Comparison of ENCODE assay signal across 22 cellular contexts in the genomic region with DNA sequence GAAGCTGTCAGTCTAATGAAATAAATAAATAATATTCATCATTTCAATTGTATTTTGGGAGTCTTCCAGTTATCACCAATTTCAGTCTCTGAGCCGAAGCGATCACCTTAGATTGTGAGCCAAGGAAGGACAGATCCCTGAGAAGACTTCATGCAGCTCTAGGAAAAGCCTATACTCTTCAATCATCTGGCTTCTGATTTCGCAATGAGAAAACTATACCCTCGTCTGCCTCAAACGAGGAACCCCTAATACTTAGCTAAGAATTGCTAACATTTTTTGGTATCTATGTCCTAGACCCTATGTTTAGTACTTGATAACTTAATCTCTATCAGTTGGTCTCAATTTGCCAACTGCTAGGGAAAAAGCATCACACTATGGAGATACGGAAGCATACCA. TPM values are rescaled to one million over a fixed set of nuclear protein-coding genes. Genes with fewer than 3 reads are reported as not detected.
DNase-seq lines count a peak whose midpoint lies in the region; ATAC-seq and TF ChIP-seq lines count a peak whose summit lies in the region.
"Had no signal": no experiment of that assay in that cellular context is flagged by ENCODE, and none has a peak within 500 bp of the region (broad histone marks: within the 10 kb centered on the region; RNA-seq: fewer than 3 reads in every experiment).

No MANE protein-coding gene starts in this region.

- no peak overlapping the region for H3K27ac Mint-ChIP-seq in H9
- H3K27ac Mint-ChIP-seq: HFFc6, IgD-negative memory B cell had no signal

- TF ChIP-seq POLR2A in NB4 (IDR thresholded peaks at IDR 0.05; ENCODE audit: extremely low read depth, insufficient read length) (no peak), esophagus muscularis mucosa (IDR thresholded peaks at IDR 0.05; ENCODE audit: low read depth) (no peak)

- H2BK12ac ChIP-seq in H9 (ENCODE audit: insufficient read length, low read depth, low read length), result no peak overlapping the region

- H3K4me1 ChIP-seq in left ventricle myocardium inferior, result peaks cover 27% of the 10 kb centered on the region
- H3K4me1 ChIP-seq in heart right ventricle, result peaks cover 0 to 22% (median 14%) of the 10 kb centered on the region in 9 donors
- H3K4me1 ChIP-seq in esophagus muscularis mucosa, result peaks cover 14 to 25% (median 22%) of the 10 kb centered on the region in 4 donors
- H3K4me1 ChIP-seq in H9 (ENCODE audit: insufficient read depth, low read length), result no peaks in the 10 kb centered on the region
- H3K4me1 ChIP-seq: HAP-1 had no signal

- DNase-seq in left ventricle myocardium inferior (no peak), heart right ventricle (no peak), NB4 (ENCODE audit: low read depth) (peak; percentile 28), esophagus muscularis mucosa (ENCODE audit: extremely low spot score) (no peak), H9 (no peak), brain microvascular endothelial cell (no peak)
- DNase-seq: CD4-positive, CD25-positive, alpha-beta regulatory T cell; HFFc6; NCI-H1417; NCI-H1694; NCI-H2029 treated with DMSO at 0.1 percent for 48 hours; NCI-H446 treated with DMSO at 0.1 percent for 48 hours; NCI-H526; PC-9; SJCRH30 had no signal

- no peak overlapping the region for H3T11ph ChIP-seq in H9 (ENCODE audit: low read length)

- H3K36me3 ChIP-seq in left ventricle myocardium inferior, result peaks cover 24% of the 10 kb centered on the region
- peaks cover 0 to 44% (median 0%) of the 10 kb centered on the region in 9 donors for H3K36me3 ChIP-seq in heart right ventricle
- peaks cover 7 to 35% (median 20%) of the 10 kb centered on the region in 4 donors for H3K36me3 ChIP-seq in esophagus muscularis mucosa
- peaks cover 7% of the 10 kb centered on the region for H3K36me3 ChIP-seq in brain microvascular endothelial cell (replicated peaks)

- H3K9me3 Mint-ChIP-seq in H9, result no peaks in the 10 kb centered on the region
- H3K9me3 Mint-ChIP-seq: HFFc6, IgD-negative memory B cell had no signal

- no peak overlapping the region for H4K91ac ChIP-seq in H9 (ENCODE audit: insufficient read length, low read depth, low read length)

- no peak for TF ChIP-seq EP300 in esophagus muscularis mucosa (IDR thresholded peaks at IDR 0.05)

- H4K8ac ChIP-seq in H9 (replicated peaks; ENCODE audit: insufficient read length, low read depth, low read length), result no peak overlapping the region

- H3K27ac ChIP-seq in left ventricle myocardium inferior (replicated peaks) (peak overlapping the region; percentile 59), heart right ventricle (peak overlapping the region in 2 of 10 donors; percentile 32 to 40), esophagus muscularis mucosa (replicated peaks in 1 of 4) (peak overlapping the region in 3 of 4 donors; percentile 2 to 52 (median 47)), H9 (ENCODE audit: insufficient read length, low read depth, low read length) (no peak overlapping the region), brain microvascular endothelial cell (no peak overlapping the region)
- H3K27ac ChIP-seq: BLaER1, GM23248, PC-9, SJCRH30 had no signal

- no peaks in the 10 kb centered on the region for H4K20me1 ChIP-seq in H9 (ENCODE audit: control insufficient read depth, insufficient read depth, insufficient read length)
- H4K20me1 ChIP-seq: BLaER1 had no signal

- in situ Hi-C loops in brain microvascular endothelial cell (cut with HindIII; ENCODE audit: low pct_ligation_motif_present, low sequenced_read_pairs), result no loop called here

- H3K79me1 ChIP-seq in H9 (ENCODE audit: insufficient read depth, low read depth, low read length, poor library complexity, severe bottlenecking), result no peaks in the 10 kb centered on the region

- H3K27me3 Mint-ChIP-seq in H9 (ENCODE audit: low read depth), result no peaks in the 10 kb centered on the region
- H3K27me3 Mint-ChIP-seq: CD4-positive, CD25-positive, alpha-beta regulatory T cell; IgD-negative memory B cell had no signal

- no peaks in the 10 kb centered on the region for H3K23me2 ChIP-seq in H9 (ENCODE audit: insufficient read length, low read depth, low read length, poor library complexity, severe bottlenecking)

- H2AFZ ChIP-seq in H9 (ENCODE audit: low read length), result no peak overlapping the region
- H2AFZ ChIP-seq: GM23248, PC-9 had no signal

- H2BK120ac ChIP-seq in H9 (ENCODE audit: low read depth, low read length, poor library complexity, severe bottlenecking), result no peak overlapping the region

- H4K5ac ChIP-seq in H9 (ENCODE audit: insufficient read length, low read depth, low read length), result no peak overlapping the region

- no peak overlapping the region for H2BK5ac ChIP-seq in H9 (ENCODE audit: insufficient read length, low read length)

- H3K18ac ChIP-seq in H9 (ENCODE audit: insufficient read length, low read depth, low read length), result no peak overlapping the region

- H3K4me3 ChIP-seq in left ventricle myocardium inferior (no peak overlapping the region), heart right ventricle (no peak overlapping the region), NB4 (ENCODE audit: low read depth, low read length) (no peak overlapping the region), esophagus muscularis mucosa (no peak overlapping the region), brain microvascular endothelial cell (ENCODE audit: low read depth, low read length) (no peak overlapping the region)
- H3K4me3 ChIP-seq: BLaER1, GM23248, HAP-1, PC-9, SJCRH30 had no signal

- no peak overlapping the region for H2BK15ac ChIP-seq in H9 (ENCODE audit: low read depth, low read length)

- H3K4me3 Mint-ChIP-seq in H9, result no peak overlapping the region
- H3K4me3 Mint-ChIP-seq: CD4-positive, CD25-positive, alpha-beta regulatory T cell; HFFc6 had no signal

- no peak overlapping the region for H2AK5ac ChIP-seq in H9 (ENCODE audit: insufficient read length, low read length)

- no peak overlapping the region for H3K4me2 ChIP-seq in H9 (ENCODE audit: insufficient read depth, insufficient read length, low read length)
- H3K4me2 ChIP-seq: BLaER1, PC-9 had no signal

- no peak overlapping the region for H2BK20ac ChIP-seq in H9 (ENCODE audit: low read depth, low read length, poor library complexity, severe bottlenecking)

- no peak overlapping the region for H3K9ac ChIP-seq in H9 (ENCODE audit: extremely low read depth, insufficient read length, low read length)
- H3K9ac ChIP-seq: BLaER1, GM23248 had no signal

- intact Hi-C loops in left ventricle myocardium inferior (cut with micrococcal nuclease), result no loop called here
- intact Hi-C loops in heart right ventricle (cut with DNase I), result loop anchor here in 1 of 10 donors (10.0 kb wide), 1 partner anchor 121 kb away; no protein-coding TSS in a partner anchor
- intact Hi-C loops in esophagus muscularis mucosa (cut with DNase I), result no loop called here

- ATAC-seq in heart right ventricle, result no peak
- ATAC-seq in GM19455 (IDR thresholded peaks at IDR 0.05; ENCODE audit: unreplicated experiment), result no peak
- ATAC-seq: Right ventricle myocardium inferior, SK-N-SH treated with all-trans-retinoic acid at 6 μM for 48 hours had no signal

- H3K56ac ChIP-seq in H9 (ENCODE audit: insufficient read length, low read depth, low read length), result no peak overlapping the region

- no peak overlapping the region for H3K4ac ChIP-seq in H9 (ENCODE audit: low read depth, low read length)

- H3K36me3 Mint-ChIP-seq in H9 (ENCODE audit: insufficient read depth in 1 of 3, low read depth in 3 of 3), result peaks cover 0 to 7% (median 0%) of the 10 kb centered on the region in 3 experiments; a peak in 4 of 7 replicates
- H3K36me3 Mint-ChIP-seq: CD4-positive, CD25-positive, alpha-beta regulatory T cell had no signal

- H3K79me2 ChIP-seq in H9 (ENCODE audit: insufficient read depth, low read length), result no peaks in the 10 kb centered on the region

- H3K27me3 ChIP-seq in left ventricle myocardium inferior (ENCODE audit: low read depth) (no peaks in the 10 kb centered on the region), heart right ventricle (no peaks in the 10 kb centered on the region), esophagus muscularis mucosa (no peaks in the 10 kb centered on the region), H9 (ENCODE audit: insufficient read depth, low read length) (no peaks in the 10 kb centered on the region), brain microvascular endothelial cell (replicated peaks) (no peaks in the 10 kb centered on the region)
- H3K27me3 ChIP-seq: BLaER1, SJCRH30 had no signal

- WGBS in heart right ventricle, 2 donors, result 85 to 87% methylated on average over 6 of the region's 6 CpGs
- 91% methylated on average over 6 of the region's 6 CpGs for WGBS in esophagus muscularis mucosa
- no CpG with 5 or more reads among the region's 6 CpGs for WGBS in H9 (ENCODE audit: extremely low coverage, insufficient read length, low lambda C conversion rate)

- peaks cover 9 to 16% of the 10 kb centered on the region in 2 experiments; a peak in 3 of 4 replicates for H3K4me1 Mint-ChIP-seq in H9

- TF ChIP-seq CTCF in left ventricle myocardium inferior (IDR thresholded peaks at IDR 0.05; ENCODE audit: borderline replicate concordance) (no peak), heart right ventricle (IDR thresholded peaks at IDR 0.05) (no peak), NB4 (IDR thresholded peaks at IDR 0.05; ENCODE audit: low read depth, low read length) (no peak), esophagus muscularis mucosa (IDR thresholded peaks at IDR 0.05) (no peak), H9 (conservative IDR thresholded peaks at IDR 0.05) (no peak), brain microvascular endothelial cell (IDR thresholded peaks at IDR 0.05; ENCODE audit: low read depth, low read length, missing control alignments) (no peak)

- no peak overlapping the region for H3K23ac ChIP-seq in H9 (ENCODE audit: insufficient read length, low read depth, low read length)

- H3K14ac ChIP-seq in H9 (ENCODE audit: insufficient read depth, low read length), result no peak overlapping the region

- H3K9me3 ChIP-seq in left ventricle myocardium inferior (replicated peaks) (no peaks in the 10 kb centered on the region), heart right ventricle (no peaks in the 10 kb centered on the region), esophagus muscularis mucosa (no peaks in the 10 kb centered on the region), H9 (ENCODE audit: control insufficient read depth, low read depth, low read length) (no peaks in the 10 kb centered on the region)
- H3K9me3 ChIP-seq: BLaER1, HAP-1, SJCRH30 had no signal

RNA-seq across cellular contexts. Expression of gene TTC27, which starts 4.5 kb away (rescaled TPM):
- total RNA-seq in left ventricle myocardium inferior, result 7.5 TPM
- total RNA-seq in heart right ventricle, result 10 to 100 TPM in 9 of 10 donors, 1 to 10 TPM in 1; 9.7 to 17.3 (median 12.5) TPM
- 1 to 10 TPM; 4.8 to 9.6 TPM for polyA plus RNA-seq in heart right ventricle
- total RNA-seq in esophagus muscularis mucosa, result 10 to 100 TPM in 3 of 4 donors, 1 to 10 TPM in 1; 9.8 to 13.7 (median 12.3) TPM
- total RNA-seq in H9 (2021), result 25.5 and 26.0 TPM in 2 replicates

Comparison
In these comparisons a context has a peak if more than half of its experiments do, and no peak if none do; other contexts are left out.
1. H3K27ac ChIP-seq: peak in left ventricle myocardium inferior (single experiment) and esophagus muscularis mucosa (3 of 4); none in H9 (single experiment) and brain microvascular endothelial cell (single experiment).